Comparison of ENCODE assay signal across 1 cellular context in the genomic region with DNA sequence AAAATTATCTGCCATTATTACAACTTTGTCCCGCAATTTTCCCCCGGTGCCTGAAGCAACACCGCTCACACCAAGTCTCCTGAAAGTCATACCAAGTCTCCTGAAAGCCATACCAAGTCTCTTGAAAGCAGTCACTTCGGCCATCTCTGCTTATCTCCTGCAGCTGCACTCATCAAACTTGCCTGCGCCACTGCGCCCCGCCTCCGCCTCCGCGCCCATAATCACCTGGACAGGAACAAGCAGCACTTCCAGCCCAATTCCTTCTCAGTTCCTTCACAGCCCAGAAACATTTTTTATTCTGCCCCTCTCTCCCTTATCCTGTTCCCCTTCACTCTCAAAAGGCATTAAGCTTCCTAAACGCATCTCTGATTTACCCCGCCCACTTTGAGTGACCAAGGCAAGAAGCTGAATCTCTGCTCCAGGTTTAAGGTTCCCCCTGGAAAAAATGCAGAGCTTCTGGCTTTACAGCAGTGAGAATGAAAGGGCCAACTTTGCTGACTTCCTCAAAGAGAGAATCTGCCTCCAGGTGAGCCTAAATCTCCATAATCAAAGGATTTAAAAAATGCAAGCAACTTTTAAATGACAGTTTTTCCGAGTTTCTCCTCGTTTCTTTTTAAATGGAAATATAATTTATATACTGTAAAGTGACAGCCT.
TF ChIP-seq lines count a peak whose summit lies in the region.

No MANE protein-coding gene starts in this region.

TF ChIP-seq in WTC11, 78 proteins besides CTCF, POLR2A, EP300 and RAD21 (continued from another document):
- TF ChIP-seq, protein P1, sequence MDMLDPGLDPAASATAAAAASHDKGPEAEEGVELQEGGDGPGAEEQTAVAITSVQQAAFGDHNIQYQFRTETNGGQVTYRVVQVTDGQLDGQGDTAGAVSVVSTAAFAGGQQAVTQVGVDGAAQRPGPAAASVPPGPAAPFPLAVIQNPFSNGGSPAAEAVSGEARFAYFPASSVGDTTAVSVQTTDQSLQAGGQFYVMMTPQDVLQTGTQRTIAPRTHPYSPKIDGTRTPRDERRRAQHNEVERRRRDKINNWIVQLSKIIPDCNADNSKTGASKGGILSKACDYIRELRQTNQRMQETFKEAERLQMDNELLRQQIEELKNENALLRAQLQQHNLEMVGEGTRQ (CRISPR knock-in tag; IDR thresholded peaks at IDR 0.05), result no peak
- no peak for TF ChIP-seq GTF2I (CRISPR knock-in tag; conservative IDR thresholded peaks at IDR 0.05)
- TF ChIP-seq, protein P2, sequence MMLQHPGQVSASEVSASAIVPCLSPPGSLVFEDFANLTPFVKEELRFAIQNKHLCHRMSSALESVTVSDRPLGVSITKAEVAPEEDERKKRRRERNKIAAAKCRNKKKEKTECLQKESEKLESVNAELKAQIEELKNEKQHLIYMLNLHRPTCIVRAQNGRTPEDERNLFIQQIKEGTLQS (CRISPR knock-in tag; conservative IDR thresholded peaks at IDR 0.05), result no peak
- TF ChIP-seq, protein P3, sequence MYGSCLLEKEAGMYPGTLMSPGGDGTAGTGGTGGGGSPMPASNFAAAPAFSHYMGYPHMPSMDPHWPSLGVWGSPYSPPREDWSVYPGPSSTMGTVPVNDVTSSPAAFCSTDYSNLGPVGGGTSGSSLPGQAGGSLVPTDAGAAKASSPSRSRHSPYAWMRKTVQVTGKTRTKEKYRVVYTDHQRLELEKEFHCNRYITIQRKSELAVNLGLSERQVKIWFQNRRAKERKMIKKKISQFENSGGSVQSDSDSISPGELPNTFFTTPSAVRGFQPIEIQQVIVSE (CRISPR knock-in tag; IDR thresholded peaks at IDR 0.05; ENCODE audit: borderline replicate concordance), result no peak
- no peak for TF ChIP-seq TEAD4 (CRISPR knock-in tag; IDR thresholded peaks at IDR 0.05)
- TF ChIP-seq ZNF138 (CRISPR knock-in tag; conservative IDR thresholded peaks at IDR 0.05), result no peak
- TF ChIP-seq CREB1 (CRISPR knock-in tag; IDR thresholded peaks at IDR 0.05), result no peak
- no peak for TF ChIP-seq IRF2 (CRISPR knock-in tag; IDR thresholded peaks at IDR 0.05; ENCODE audit: borderline replicate concordance, low read depth)
- TF ChIP-seq HMGA2 (CRISPR knock-in tag; IDR thresholded peaks at IDR 0.05), result no peak
- TF ChIP-seq SMAD4 (CRISPR knock-in tag; IDR thresholded peaks at IDR 0.05), result no peak
- TF ChIP-seq, protein P4, sequence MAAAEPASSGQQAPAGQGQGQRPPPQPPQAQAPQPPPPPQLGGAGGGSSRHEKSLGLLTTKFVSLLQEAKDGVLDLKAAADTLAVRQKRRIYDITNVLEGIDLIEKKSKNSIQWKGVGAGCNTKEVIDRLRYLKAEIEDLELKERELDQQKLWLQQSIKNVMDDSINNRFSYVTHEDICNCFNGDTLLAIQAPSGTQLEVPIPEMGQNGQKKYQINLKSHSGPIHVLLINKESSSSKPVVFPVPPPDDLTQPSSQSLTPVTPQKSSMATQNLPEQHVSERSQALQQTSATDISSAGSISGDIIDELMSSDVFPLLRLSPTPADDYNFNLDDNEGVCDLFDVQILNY (CRISPR knock-in tag; IDR thresholded peaks at IDR 0.05), result no peak
